In genomic region chr6:79777713-79778579, GRCh38 we compare ENCODE assay signal across 1 cellular context.
TF ChIP-seq lines count a peak whose summit lies in the region.

No MANE protein-coding gene starts in this region.

TF ChIP-seq in HEK293, 187 proteins besides CTCF, POLR2A, EP300 and RAD21 (continued from another document):
- peak; percentile 94 for TF ChIP-seq PRDM10 (tag by site-specific recombination; IDR thresholded peaks at IDR 0.05)
- TF ChIP-seq KLF9 (tag by site-specific recombination; IDR thresholded peaks at IDR 0.05; ENCODE audit: low read depth) = peak; percentile 61
- no peak for TF ChIP-seq ZNF133 (tag by site-specific recombination; IDR thresholded peaks at IDR 0.05)
- no peak for TF ChIP-seq ZNF664 (tag by site-specific recombination; IDR thresholded peaks at IDR 0.05)
- no peak for TF ChIP-seq ZNF830 (tag by site-specific recombination; IDR thresholded peaks at IDR 0.05; ENCODE audit: low read depth)
- no peak for TF ChIP-seq ZNF121 (tag by site-specific recombination; IDR thresholded peaks at IDR 0.05)
- TF ChIP-seq ZNF148 (tag by site-specific recombination; IDR thresholded peaks at IDR 0.05; ENCODE audit: borderline replicate concordance) = no peak
- no peak for TF ChIP-seq ZNF292 (tag by site-specific recombination; IDR thresholded peaks at IDR 0.05; ENCODE audit: borderline replicate concordance, low read depth)
- TF ChIP-seq ZNF488 (tag by site-specific recombination; IDR thresholded peaks at IDR 0.05) = no peak
- no peak for TF ChIP-seq ZNF624 (tag by site-specific recombination; IDR thresholded peaks at IDR 0.05)
- no peak for TF ChIP-seq SCRT2 (tag by site-specific recombination; IDR thresholded peaks at IDR 0.05)
- TF ChIP-seq ZFP3 (tag by site-specific recombination; IDR thresholded peaks at IDR 0.05; ENCODE audit: low read depth) = no peak
- no peak for TF ChIP-seq ELK4 (IDR thresholded peaks at IDR 0.05; ENCODE audit: borderline replicate concordance, low read depth, low read length)
- no peak for TF ChIP-seq YY1 (tag by site-specific recombination; IDR thresholded peaks at IDR 0.05)
- TF ChIP-seq ZIC2 (tag by site-specific recombination; IDR thresholded peaks at IDR 0.05) = no peak
- TF ChIP-seq KLF17 (tag by site-specific recombination; IDR thresholded peaks at IDR 0.05) = 0 out of 2 replicates have a peak, but pooled peaks have one; percentile 19
- no peak for TF ChIP-seq ZBTB11 (tag by site-specific recombination; conservative IDR thresholded peaks at IDR 0.05; ENCODE audit: low read depth)
- 0 out of 2 replicates have a peak, but pooled peaks have one; percentile 34 for TF ChIP-seq ZNF580 (tag by site-specific recombination; IDR thresholded peaks at IDR 0.05)
- TF ChIP-seq EGR2 (tag by site-specific recombination; IDR thresholded peaks at IDR 0.05; ENCODE audit: low read depth) = peak; percentile 75
